8 cellular contexts compared by ENCODE assay signal in genomic region chr7:131058561-131059288, GRCh38.
DNase-seq lines count a peak whose midpoint lies in the region; ATAC-seq and TF ChIP-seq lines count a peak whose summit lies in the region.
"Not testable (repeated sequence)": the region's sequence is repeated elsewhere in the genome, so short reads cannot be mapped to it uniquely, and the experiment has no call there.

No MANE protein-coding gene starts in this region.

- H3K36me3 ChIP-seq in CD4-positive, alpha-beta memory T cell (ENCODE audit: insufficient read depth, low read length); right lobe of liver; transverse colon: not testable (repeated sequence)
- H3K36me3 ChIP-seq in OCI-LY1 (ENCODE audit: insufficient read depth, low read length) (peaks cover 64% of the 10 kb centered on the region), neutrophil (peaks cover 13% of the 10 kb centered on the region)

- TF ChIP-seq CTCF in OCI-LY1 (IDR thresholded peaks at IDR 0.05; ENCODE audit: low read length); right lobe of liver (IDR thresholded peaks at IDR 0.05); neutrophil (IDR thresholded peaks at IDR 0.05); transverse colon (IDR thresholded peaks at IDR 0.05): not testable (repeated sequence)

- peaks cover 0 to 11% (median 0%) of the 10 kb centered on the region in 8 donors for H3K9me3 Mint-ChIP-seq in CD4-positive, alpha-beta memory T cell
- not testable (repeated sequence) for H3K9me3 Mint-ChIP-seq in activated CD4-positive, alpha-beta T cell treated with anti-CD3 and anti-CD28 coated beads, Interleukin-2, amount 10 ng/mL, durations not matched to agents 7 days and 5 days; activated naive CD4-positive, alpha-beta T cell treated with anti-CD3 and anti-CD28 coated beads for 36 hours; central memory CD8-positive, alpha-beta T cell

- intact Hi-C loops in CD4-positive, alpha-beta memory T cell (cut with micrococcal nuclease): loop anchor here (10.0 kb wide), 1 partner anchor 46 kb away; no protein-coding TSS in a partner anchor
- intact Hi-C loops in activated naive CD4-positive, alpha-beta T cell treated with anti-CD3 and anti-CD28 coated beads for 36 hours (cut with micrococcal nuclease): loop anchor here (10.0 kb wide), 1 partner anchor 596 kb away; no protein-coding TSS in a partner anchor
- intact Hi-C loops in right lobe of liver (cut with DNase I); transverse colon (cut with DNase I; ENCODE audit: low total_unique reads): not testable (repeated sequence)

- not testable (repeated sequence) for H4K20me1 ChIP-seq in OCI-LY1 (ENCODE audit: insufficient read depth, low read length)

- H3K36me3 Mint-ChIP-seq in CD4-positive, alpha-beta memory T cell: peaks cover 12 to 46% of the 10 kb centered on the region in 2 donors
- H3K36me3 Mint-ChIP-seq in activated CD4-positive, alpha-beta T cell treated with anti-CD3 and anti-CD28 coated beads, Interleukin-2, amount 10 ng/mL, durations not matched to agents 7 days and 5 days (ENCODE audit: low read depth): peaks cover 38% of the 10 kb centered on the region
- peaks cover 12% of the 10 kb centered on the region for H3K36me3 Mint-ChIP-seq in activated naive CD4-positive, alpha-beta T cell treated with anti-CD3 and anti-CD28 coated beads for 36 hours (ENCODE audit: low read depth)
- peaks cover 74% of the 10 kb centered on the region for H3K36me3 Mint-ChIP-seq in central memory CD8-positive, alpha-beta T cell (ENCODE audit: insufficient read depth)

- peak overlapping the region in 5 of 8 donors; percentile 10 to 62 (median 52) for H3K4me3 Mint-ChIP-seq in CD4-positive, alpha-beta memory T cell
- H3K4me3 Mint-ChIP-seq in activated CD4-positive, alpha-beta T cell treated with anti-CD3 and anti-CD28 coated beads, Interleukin-2, amount 10 ng/mL, durations not matched to agents 7 days and 5 days; activated naive CD4-positive, alpha-beta T cell treated with anti-CD3 and anti-CD28 coated beads for 36 hours: not testable (repeated sequence)
- peak overlapping the region; percentile 81 for H3K4me3 Mint-ChIP-seq in central memory CD8-positive, alpha-beta T cell

- not testable (repeated sequence) for TF ChIP-seq EP300 in transverse colon (IDR thresholded peaks at IDR 0.05; ENCODE audit: low read depth)

- peak overlapping the region; percentile 64 for H3K27ac ChIP-seq in CD4-positive, alpha-beta memory T cell (ENCODE audit: low read depth, low read length)
- H3K27ac ChIP-seq in OCI-LY1 (ENCODE audit: low read depth, low read length, poor library complexity, severe bottlenecking) (peak overlapping the region; percentile 69), right lobe of liver (peak overlapping the region; percentile 36 to 96 (median 83)), neutrophil (peak overlapping the region; percentile 55), transverse colon (peak overlapping the region; percentile 83 to 86 (median 84))

- in situ Hi-C loops in transverse colon (cut with MboI; ENCODE audit: low pct_ligation_motif_present in 1 of 4, low pct_unique_long_range_greater_than_20kb in 1 of 4, low sequenced_read_pairs in 3 of 4): not testable (repeated sequence)

- H3K4me1 ChIP-seq in CD4-positive, alpha-beta memory T cell (ENCODE audit: insufficient read depth, low read length): peaks cover 95% of the 10 kb centered on the region
- H3K4me1 ChIP-seq in OCI-LY1 (ENCODE audit: insufficient read depth, low read length, severe bottlenecking) (peaks cover 27% of the 10 kb centered on the region), right lobe of liver (peaks cover 0 to 44% (median 18%) of the 10 kb centered on the region in 4 donors), neutrophil (ENCODE audit: control insufficient read depth in 1 of 2, insufficient read depth in 1 of 2, low read depth in 1 of 2, low read length in 1 of 2) (peaks cover 16 to 19% of the 10 kb centered on the region in 2 experiments), transverse colon (peaks cover 15 to 63% (median 36%) of the 10 kb centered on the region in 4 donors)

- not testable (repeated sequence) for H3K9me2 ChIP-seq in OCI-LY1 (ENCODE audit: low read depth, low read length)

- not testable (repeated sequence) for H3K27me3 ChIP-seq in CD4-positive, alpha-beta memory T cell (ENCODE audit: insufficient read depth, low read length); OCI-LY1 (ENCODE audit: insufficient read depth, low read length); right lobe of liver; neutrophil; transverse colon

- TF ChIP-seq POLR2A in right lobe of liver (IDR thresholded peaks at IDR 0.05); transverse colon (IDR thresholded peaks at IDR 0.05): not testable (repeated sequence)

- H2AFZ ChIP-seq in OCI-LY1 (ENCODE audit: low read length): not testable (repeated sequence)

- ATAC-seq in central memory CD8-positive, alpha-beta T cell (replicated peaks; ENCODE audit: extremely low read depth, poor library complexity, severe bottlenecking); right lobe of liver: not testable (repeated sequence)

- not testable (repeated sequence) for H3K4me3 ChIP-seq in CD4-positive, alpha-beta memory T cell (ENCODE audit: low read length in 2 of 2); OCI-LY1 (ENCODE audit: low read depth, low read length, poor library complexity, severe bottlenecking); right lobe of liver; neutrophil (ENCODE audit: low read depth in 1 of 2, low read length in 1 of 2); transverse colon

- H3K79me2 ChIP-seq in OCI-LY1 (ENCODE audit: insufficient read depth, low read length): peaks cover 85% of the 10 kb centered on the region

- H3K9ac ChIP-seq in OCI-LY1 (ENCODE audit: low read length): not testable (repeated sequence)

- peaks cover 52 to 89% (median 70%) of the 10 kb centered on the region in 4 donors for H3K4me1 Mint-ChIP-seq in CD4-positive, alpha-beta memory T cell
- H3K4me1 Mint-ChIP-seq in activated CD4-positive, alpha-beta T cell treated with anti-CD3 and anti-CD28 coated beads, Interleukin-2, amount 10 ng/mL, durations not matched to agents 7 days and 5 days: peaks cover 65% of the 10 kb centered on the region
- peaks cover 67% of the 10 kb centered on the region for H3K4me1 Mint-ChIP-seq in activated naive CD4-positive, alpha-beta T cell treated with anti-CD3 and anti-CD28 coated beads for 36 hours (ENCODE audit: low read depth)
- H3K4me1 Mint-ChIP-seq in central memory CD8-positive, alpha-beta T cell: peaks cover 65% of the 10 kb centered on the region

- H3F3A ChIP-seq in OCI-LY1 (ENCODE audit: insufficient read depth, low read length): not testable (repeated sequence)

- 80% methylated on average over 5 of the region's 36 CpGs for WGBS in right lobe of liver (ENCODE audit: insufficient coverage, low coverage, low lambda C conversion rate, missing lambda C conversion rate)
- WGBS in transverse colon (ENCODE audit: low coverage in 1 of 2), 2 donors: 95 to 98% methylated on average over 5 to 33 of the region's 36 CpGs

- POLR2A ChIA-PET in CD4-positive, alpha-beta memory T cell (lab: Charles Lee; ENCODE audit: partially characterized antibody): interaction anchor here (1.1 to 1.5 kb wide), 4 partner anchors 15 to 49 kb away, joined by 3 to 6 read pairs (median 4); no protein-coding TSS in a partner anchor
- POLR2A ChIA-PET in activated CD4-positive, alpha-beta T cell treated with anti-CD3 and anti-CD28 coated beads, Interleukin-2, amount 10 ng/mL, durations not matched to agents 7 days and 5 days (lab: Charles Lee): interaction anchor here (0.8 kb wide), 1 partner anchor 10 kb away, joined by 6 read pairs; no protein-coding TSS in a partner anchor

- not testable (repeated sequence) for H3K4me2 ChIP-seq in OCI-LY1 (ENCODE audit: low read length)

- not testable (repeated sequence) for H3K9me3 ChIP-seq in CD4-positive, alpha-beta memory T cell (ENCODE audit: control insufficient read depth in 1 of 2, low read length in 2 of 2); OCI-LY1 (ENCODE audit: low read length); right lobe of liver; neutrophil; transverse colon

- DNase-seq in CD4-positive, alpha-beta memory T cell; activated CD4-positive, alpha-beta T cell treated with anti-CD3 and anti-CD28 coated beads, Interleukin-2, amount 10 ng/mL, durations not matched to agents 7 days and 5 days; activated naive CD4-positive, alpha-beta T cell treated with anti-CD3 and anti-CD28 coated beads for 36 hours; central memory CD8-positive, alpha-beta T cell (ENCODE audit: low spot score in 2 of 2); right lobe of liver; transverse colon: not testable (repeated sequence)

- CTCF ChIA-PET in CD4-positive, alpha-beta memory T cell (lab: Charles Lee; ENCODE audit: partially characterized antibody): interaction anchor here (1.2 to 2.4 kb wide), 6 partner anchors 11 to 991 kb away, joined by 3 to 14 read pairs (median 4); no protein-coding TSS in a partner anchor
- CTCF ChIA-PET in activated CD4-positive, alpha-beta T cell treated with anti-CD3 and anti-CD28 coated beads, Interleukin-2, amount 10 ng/mL, durations not matched to agents 7 days and 5 days (lab: Charles Lee): interaction anchor here (1.0 to 4.1 kb wide), 5 partner anchors 10 to 434 kb away, joined by 3 to 38 read pairs (median 7); no protein-coding TSS in a partner anchor
- CTCF ChIA-PET in activated naive CD4-positive, alpha-beta T cell treated with anti-CD3 and anti-CD28 coated beads for 36 hours (lab: Charles Lee): interaction anchor here (0.7 to 2.1 kb wide), 4 partner anchors 8 to 162 kb away, joined by 3 to 14 read pairs (median 4); no protein-coding TSS in a partner anchor

- H3K27ac Mint-ChIP-seq in CD4-positive, alpha-beta memory T cell: peak overlapping the region in 6 of 7 donors; percentile 92 to 100 (median 96)
- H3K27ac Mint-ChIP-seq in activated CD4-positive, alpha-beta T cell treated with anti-CD3 and anti-CD28 coated beads, Interleukin-2, amount 10 ng/mL, durations not matched to agents 7 days and 5 days: peak overlapping the region; percentile 94
- peak overlapping the region; percentile 98 for H3K27ac Mint-ChIP-seq in activated naive CD4-positive, alpha-beta T cell treated with anti-CD3 and anti-CD28 coated beads for 36 hours
- peak overlapping the region; percentile 98 for H3K27ac Mint-ChIP-seq in central memory CD8-positive, alpha-beta T cell (ENCODE audit: low read depth)

- not testable (repeated sequence) for H3K27me3 Mint-ChIP-seq in CD4-positive, alpha-beta memory T cell; activated CD4-positive, alpha-beta T cell treated with anti-CD3 and anti-CD28 coated beads, Interleukin-2, amount 10 ng/mL, durations not matched to agents 7 days and 5 days; activated naive CD4-positive, alpha-beta T cell treated with anti-CD3 and anti-CD28 coated beads for 36 hours (ENCODE audit: low read depth); central memory CD8-positive, alpha-beta T cell
